In the genomic region with DNA sequence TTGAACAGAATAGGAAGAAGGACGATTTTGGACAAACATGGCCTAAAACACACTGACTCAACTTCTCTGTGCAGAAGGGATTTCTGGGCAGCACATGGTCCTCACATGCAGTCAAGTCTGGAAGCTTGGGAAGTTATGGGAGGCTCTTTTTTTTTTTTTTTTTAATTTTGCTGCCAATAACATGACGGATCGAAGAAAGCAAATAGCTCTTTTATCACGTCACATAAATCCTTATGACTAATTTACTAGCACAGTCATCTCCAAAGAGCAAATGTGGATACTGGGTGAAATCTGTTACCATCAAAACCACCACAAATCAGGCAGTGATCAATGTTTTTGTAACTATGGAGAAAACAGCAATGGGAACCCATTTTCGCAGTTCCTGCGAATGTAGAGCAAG, we compare ENCODE assay signal across 25 cellular contexts.
"Had no signal": no experiment of that assay in that cellular context is flagged by ENCODE, and none has a peak within 500 bp of the region (broad histone marks: within the 10 kb centered on the region; RNA-seq: fewer than 3 reads in every experiment).

No MANE protein-coding gene starts in this region.

- H3K27ac Mint-ChIP-seq: activated CD4-positive, alpha-beta T cell treated with anti-CD3 and anti-CD28 coated beads for 36 hours; activated naive CD4-positive, alpha-beta T cell treated with anti-CD3 and anti-CD28 coated beads for 36 hours; activated naive CD8-positive, alpha-beta T cell treated with anti-CD3 and anti-CD28 coated beads for 36 hours; activated T-cell treated with anti-CD3 and anti-CD28 coated beads, Interleukin-2, amount 50 U/mL, for 72 hours; endodermal cell; stimulated activated effector memory CD8-positive, alpha-beta T cell treated with anti-CD3 and anti-CD28 coated beads, Interleukin-12 subunit alpha, Interleukin-12 subunit beta, amount 100 ng/mL, for 72 hours; stimulated activated naive CD8-positive, alpha-beta T cell treated with anti-CD3 and anti-CD28 coated beads, Interleukin-15, Interleukin-2, amounts not matched to agents 100 ng/mL and 50 ng/mL, for 24 hours; T-helper 2 cell treated with Interferon-gamma antibody and Interleukin-4, amounts not matched to agents 5 μg/mL and 100 μg/mL, for 36 hours had no signal

- H3K4me3 ChIP-seq: right lobe of liver, skin epidermis, thoracic aorta had no signal

- H3K27ac ChIP-seq: right lobe of liver, skin epidermis, thoracic aorta had no signal

- H3K4me3 Mint-ChIP-seq: activated CD4-positive, alpha-beta T cell treated with anti-CD3 and anti-CD28 coated beads for 36 hours; activated naive CD4-positive, alpha-beta T cell treated with anti-CD3 and anti-CD28 coated beads for 36 hours; activated naive CD8-positive, alpha-beta T cell treated with anti-CD3 and anti-CD28 coated beads for 36 hours; activated T-cell treated with anti-CD3 and anti-CD28 coated beads, Interleukin-2, amount 50 U/mL, for 72 hours; endodermal cell; nephron; stimulated activated effector memory CD8-positive, alpha-beta T cell treated with anti-CD3 and anti-CD28 coated beads, Interleukin-12 subunit alpha, Interleukin-12 subunit beta, amount 100 ng/mL, for 72 hours; stimulated activated naive CD8-positive, alpha-beta T cell treated with anti-CD3 and anti-CD28 coated beads, Interleukin-15, Interleukin-2, amounts not matched to agents 100 ng/mL and 50 ng/mL, for 24 hours; T-helper 2 cell treated with Interferon-gamma antibody and Interleukin-4, amounts not matched to agents 5 μg/mL and 100 μg/mL, for 36 hours had no signal

- H3K9me3 Mint-ChIP-seq: stimulated activated effector memory CD8-positive, alpha-beta T cell treated with anti-CD3 and anti-CD28 coated beads, Interleukin-12 subunit alpha, Interleukin-12 subunit beta, amount 100 ng/mL, for 72 hours; stimulated activated naive CD8-positive, alpha-beta T cell treated with anti-CD3 and anti-CD28 coated beads, Interleukin-15, Interleukin-2, amounts not matched to agents 100 ng/mL and 50 ng/mL, for 24 hours had no signal

- H3K4me1 ChIP-seq: right lobe of liver had no signal

- ATAC-seq: activated CD4-positive, alpha-beta T cell treated with anti-CD3 and anti-CD28 coated beads for 36 hours; activated T-cell treated with anti-CD3 and anti-CD28 coated beads, Interleukin-2, amount 50 U/mL, for 72 hours; esophagus mucosa; left cardiac atrium; left ventricle myocardium superior; right lobe of liver; stimulated activated effector memory CD8-positive, alpha-beta T cell treated with anti-CD3 and anti-CD28 coated beads, Interleukin-12 subunit alpha, Interleukin-12 subunit beta, amount 100 ng/mL, for 72 hours had no signal

- H3K27me3 Mint-ChIP-seq: activated CD4-positive, alpha-beta T cell treated with anti-CD3 and anti-CD28 coated beads for 36 hours; activated naive CD8-positive, alpha-beta T cell treated with anti-CD3 and anti-CD28 coated beads for 36 hours; stimulated activated naive CD8-positive, alpha-beta T cell treated with anti-CD3 and anti-CD28 coated beads, Interleukin-15, Interleukin-2, amounts not matched to agents 100 ng/mL and 50 ng/mL, for 24 hours had no signal

- DNase-seq: activated CD4-positive, alpha-beta T cell treated with anti-CD3 and anti-CD28 coated beads for 36 hours; activated CD4-positive, CD25-positive, alpha-beta regulatory T cell; activated effector memory CD4-positive, alpha-beta T cell treated with anti-CD3 and anti-CD28 coated beads, Interleukin-2, amount 50 U/mL, for 16 hours; activated naive CD4-positive, alpha-beta T cell treated with anti-CD3 and anti-CD28 coated beads for 36 hours; activated naive CD8-positive, alpha-beta T cell treated with anti-CD3 and anti-CD28 coated beads for 36 hours; activated T-cell treated with anti-CD3 and anti-CD28 coated beads for 4 hours; activated T-cell treated with anti-CD3 and anti-CD28 coated beads, Interleukin-2, amount 50 U/mL, for 72 hours; caudate nucleus; endodermal cell; head of caudate nucleus; hippocampal formation; left cardiac atrium; left ventricle myocardium superior; mammary epithelial cell; right lobe of liver; stimulated activated CD4-positive, alpha-beta T cell treated with anti-CD3 and anti-CD28 coated beads, Interleukin-12 subunit alpha, Interleukin-12 subunit beta, amount 100 ng/mL, for 4 hours; stimulated activated CD4-positive, alpha-beta T cell treated with anti-CD3 and anti-CD28 coated beads, Interleukin-4, amount 100 ng/mL, for 1 hour; trophoblast cell had no signal

- H3K9me3 ChIP-seq: right lobe of liver, thoracic aorta had no signal

- H3K27me3 ChIP-seq: right lobe of liver had no signal

- H3K36me3 Mint-ChIP-seq: activated naive CD8-positive, alpha-beta T cell treated with anti-CD3 and anti-CD28 coated beads for 36 hours; stimulated activated effector memory CD8-positive, alpha-beta T cell treated with anti-CD3 and anti-CD28 coated beads, Interleukin-12 subunit alpha, Interleukin-12 subunit beta, amount 100 ng/mL, for 72 hours had no signal

- H3K36me3 ChIP-seq: right lobe of liver, thoracic aorta had no signal
